Comparison of ENCODE assay signal across 8 cellular contexts in genomic region chr12:1590083-1590979, GRCh38. TPM values are rescaled to one million over a fixed set of nuclear protein-coding genes. Genes with fewer than 3 reads are reported as not detected.
A peak's percentile ranks its signal among the peaks of the same experiment; 100 is the strongest.
DNase-seq lines count a peak whose midpoint lies in the region; ATAC-seq and TF ChIP-seq lines count a peak whose summit lies in the region.

No MANE protein-coding gene starts in this region.

- no peak for DNase-seq in smooth muscle cell (lab: John Stamatoyannopoulos, UW; ENCODE audit: unreplicated experiment)
- DNase-seq in activated gamma-delta T cell (lab: John Stamatoyannopoulos, UW): no peak
- DNase-seq in NCI-H146 (lab: John Stamatoyannopoulos, UW): no peak
- DNase-seq in dedifferentiated amniotic fluid mesenchymal stem cell (ENCODE audit: extremely low spot score): no peak

- H3K27ac ChIP-seq in HUES6 (ENCODE audit: low read depth, low read length) (peak overlapping the region; percentile 27; the same call in 1 of the 2 replicates), angular gyrus (ENCODE audit: low read depth, low read length) (peak overlapping the region; percentile 53), smooth muscle cell (ENCODE audit: low read depth) (no peak overlapping the region)

- H3K4me2 ChIP-seq in smooth muscle cell: peak overlapping the region; percentile 94

- WGBS in smooth muscle cell (ENCODE audit: low lambda C conversion rate): 11% methylated on average over 12 of the region's 12 CpGs

- no peaks in the 10 kb centered on the region for H3K9me3 ChIP-seq in HUES6 (ENCODE audit: control insufficient read depth, insufficient read depth, low read depth, low read length)
- no peaks in the 10 kb centered on the region for H3K9me3 ChIP-seq in iPS-15b (ENCODE audit: control insufficient read depth, insufficient read depth, low read length)
- H3K9me3 ChIP-seq in smooth muscle cell (replicated peaks; ENCODE audit: low read depth): no peaks in the 10 kb centered on the region

- no peak for TF ChIP-seq CTCF in smooth muscle cell (IDR thresholded peaks at IDR 0.05; ENCODE audit: borderline replicate concordance, insufficient read depth, poor library complexity, severe bottlenecking)

- peaks cover 45% of the 10 kb centered on the region for H3K27me3 ChIP-seq in HUES6 (ENCODE audit: control insufficient read depth, insufficient read depth, low read length)
- H3K27me3 ChIP-seq in iPS-15b (ENCODE audit: control insufficient read depth, insufficient read depth, low read length): peaks cover 61% of the 10 kb centered on the region
- H3K27me3 ChIP-seq in smooth muscle cell (ENCODE audit: low read depth): no peaks in the 10 kb centered on the region

- no peak overlapping the region for H2AFZ ChIP-seq in smooth muscle cell (ENCODE audit: low read depth)

- H4K20me1 ChIP-seq in smooth muscle cell (ENCODE audit: low read depth): peaks cover 76% of the 10 kb centered on the region

- H3K9ac ChIP-seq in HUES6 (ENCODE audit: low read length) (peak overlapping the region; percentile 42), iPS-15b (ENCODE audit: low read depth, low read length) (no peak overlapping the region), smooth muscle cell (ENCODE audit: low read depth) (peak overlapping the region; percentile 23)

- peaks cover 20% of the 10 kb centered on the region for H3K79me2 ChIP-seq in smooth muscle cell (ENCODE audit: low read depth)

- H3K4me1 ChIP-seq in HUES6 (ENCODE audit: control insufficient read depth, insufficient read depth, low read length) (peaks cover 61% of the 10 kb centered on the region), iPS-15b (ENCODE audit: control insufficient read depth, insufficient read depth, low read length) (peaks cover 42% of the 10 kb centered on the region), smooth muscle cell (ENCODE audit: low read depth) (peaks cover 50% of the 10 kb centered on the region)

- H3K36me3 ChIP-seq in HUES6 (ENCODE audit: control insufficient read depth, insufficient read depth, low read length) (no peaks in the 10 kb centered on the region), iPS-15b (ENCODE audit: control insufficient read depth, insufficient read depth, low read length) (no peaks in the 10 kb centered on the region), smooth muscle cell (ENCODE audit: low read depth) (no peaks in the 10 kb centered on the region)

- no peak for ATAC-seq in GM21737 (IDR thresholded peaks at IDR 0.05; ENCODE audit: unreplicated experiment)

- peaks cover 20% of the 10 kb centered on the region for H3F3A ChIP-seq in smooth muscle cell (ENCODE audit: low read depth)

- H3K4me3 ChIP-seq in HUES6 (ENCODE audit: low read depth, low read length) (peak overlapping the region; percentile 49), iPS-15b (ENCODE audit: low read depth, low read length) (peak overlapping the region; percentile 51), smooth muscle cell (peak overlapping the region; percentile 67)

RNA-seq across cellular contexts. Expression of gene FBXL14, which starts 4.0 kb away (rescaled TPM):
- 7.4 and 9.3 TPM in 2 replicates for total RNA-seq in smooth muscle cell
- 5.0 and 6.6 TPM in 2 replicates for polyA plus RNA-seq in smooth muscle cell

RNA-seq across cellular contexts. Expression of gene WNT5B, which starts 38.7 kb away (rescaled TPM):
- total RNA-seq in smooth muscle cell: 8.4 and 11.5 TPM in 2 replicates
- polyA plus RNA-seq in smooth muscle cell: 31.7 and 39.7 TPM in 2 replicates
